Comparison of ENCODE assay signal across 1 cellular context in genomic region chr1:145927073-145927886, GRCh38.
TF ChIP-seq lines count a peak whose summit lies in the region.

Gene RBM8A (minus strand): TSS chr1:145927484. CDS start chr1:145927426, 58 bp downstream.

TF ChIP-seq in HepG2, 621 proteins besides CTCF, POLR2A, EP300 and RAD21 (continued from another document and continues in another):
- TF ChIP-seq ZBTB4 (CRISPR knock-in tag; IDR thresholded peaks at IDR 0.05; ENCODE audit: borderline replicate concordance) (no peak), ERF (CRISPR knock-in tag; IDR thresholded peaks at IDR 0.05) (peak; percentile 56; the same call in 1 of the 2 replicates), ZNF841 (CRISPR knock-in tag; IDR thresholded peaks at IDR 0.05; ENCODE audit: borderline replicate concordance) (no peak), PAX8 (CRISPR knock-in tag; IDR thresholded peaks at IDR 0.05; ENCODE audit: borderline replicate concordance) (no peak), HNRNPL (IDR thresholded peaks at IDR 0.05; ENCODE audit: low read depth, low read length) (no peak), HIVEP1 (CRISPR knock-in tag; IDR thresholded peaks at IDR 0.05) (no peak; the same call in 1 of the 2 replicates), ZSCAN29 (CRISPR knock-in tag; conservative IDR thresholded peaks at IDR 0.05) (no peak), PHF20 (CRISPR knock-in tag; IDR thresholded peaks at IDR 0.05) (peak; percentile 94), FOXA1 (IDR thresholded peaks at IDR 0.05) (no peak), FOXA1 (CRISPR knock-in tag; IDR thresholded peaks at IDR 0.05) (no peak), ZSCAN30 (CRISPR knock-in tag; IDR thresholded peaks at IDR 0.05) (no peak), ZFP36 (IDR thresholded peaks at IDR 0.05; ENCODE audit: borderline replicate concordance, low read depth, low read length, partially characterized antibody) (no peak), ELF4 (CRISPR knock-in tag; IDR thresholded peaks at IDR 0.05; ENCODE audit: borderline replicate concordance) (peak; percentile 86), CENPX (CRISPR knock-in tag; IDR thresholded peaks at IDR 0.05) (no peak), ZBTB10 (CRISPR knock-in tag; IDR thresholded peaks at IDR 0.05; ENCODE audit: borderline replicate concordance) (no peak), KDM6A (CRISPR knock-in tag; IDR thresholded peaks at IDR 0.05; ENCODE audit: low read depth) (no peak), SP140L (CRISPR knock-in tag; IDR thresholded peaks at IDR 0.05; ENCODE audit: borderline replicate concordance) (0 out of 2 replicates have a peak, but pooled peaks have one; percentile 24), ZNF557 (CRISPR knock-in tag; IDR thresholded peaks at IDR 0.05) (no peak), ZNF234 (CRISPR knock-in tag; conservative IDR thresholded peaks at IDR 0.05) (no peak), MAZ (IDR thresholded peaks at IDR 0.05; ENCODE audit: borderline replicate concordance, low read depth, low read length) (no peak), MAZ (CRISPR knock-in tag; IDR thresholded peaks at IDR 0.05; ENCODE audit: low read depth) (no peak), KAT7 (CRISPR knock-in tag; IDR thresholded peaks at IDR 0.05; ENCODE audit: borderline replicate concordance) (no peak), ZNF687 (CRISPR knock-in tag; IDR thresholded peaks at IDR 0.05) (peak; percentile 90), ZNF660 (CRISPR knock-in tag; IDR thresholded peaks at IDR 0.05; ENCODE audit: borderline replicate concordance, low read depth) (no peak), GABPA (IDR thresholded peaks at IDR 0.05; ENCODE audit: low read depth, low read length) (peak; percentile 58), GABPA (CRISPR knock-in tag; IDR thresholded peaks at IDR 0.05; ENCODE audit: low read depth) (peak; percentile 93), KDM5A (IDR thresholded peaks at IDR 0.05; ENCODE audit: borderline replicate concordance, low read length) (peak; percentile 94), ZFP1 (CRISPR knock-in tag; IDR thresholded peaks at IDR 0.05) (no peak), YY1 (IDR thresholded peaks at IDR 0.05; ENCODE audit: insufficient read depth, insufficient replicate concordance, low read depth, low read length) (peak; percentile 94), RBM39 (IDR thresholded peaks at IDR 0.05; ENCODE audit: low read depth, low read length, poor library complexity, severe bottlenecking) (peak; percentile 47), ZNF672 (CRISPR knock-in tag; IDR thresholded peaks at IDR 0.05) (no peak), TAF1 (CRISPR knock-in tag; IDR thresholded peaks at IDR 0.05) (peak; percentile 81), AGO1 (IDR thresholded peaks at IDR 0.05; ENCODE audit: low read depth, low read length, poor library complexity, severe bottlenecking) (no peak), PRDM10 (CRISPR knock-in tag; IDR thresholded peaks at IDR 0.05; ENCODE audit: low read depth) (no peak)
- TF ChIP-seq, protein P1, sequence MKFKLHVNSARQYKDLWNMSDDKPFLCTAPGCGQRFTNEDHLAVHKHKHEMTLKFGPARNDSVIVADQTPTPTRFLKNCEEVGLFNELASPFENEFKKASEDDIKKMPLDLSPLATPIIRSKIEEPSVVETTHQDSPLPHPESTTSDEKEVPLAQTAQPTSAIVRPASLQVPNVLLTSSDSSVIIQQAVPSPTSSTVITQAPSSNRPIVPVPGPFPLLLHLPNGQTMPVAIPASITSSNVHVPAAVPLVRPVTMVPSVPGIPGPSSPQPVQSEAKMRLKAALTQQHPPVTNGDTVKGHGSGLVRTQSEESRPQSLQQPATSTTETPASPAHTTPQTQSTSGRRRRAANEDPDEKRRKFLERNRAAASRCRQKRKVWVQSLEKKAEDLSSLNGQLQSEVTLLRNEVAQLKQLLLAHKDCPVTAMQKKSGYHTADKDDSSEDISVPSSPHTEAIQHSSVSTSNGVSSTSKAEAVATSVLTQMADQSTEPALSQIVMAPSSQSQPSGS (CRISPR knock-in tag; IDR thresholded peaks at IDR 0.05): no peak
- TF ChIP-seq, protein P2, sequence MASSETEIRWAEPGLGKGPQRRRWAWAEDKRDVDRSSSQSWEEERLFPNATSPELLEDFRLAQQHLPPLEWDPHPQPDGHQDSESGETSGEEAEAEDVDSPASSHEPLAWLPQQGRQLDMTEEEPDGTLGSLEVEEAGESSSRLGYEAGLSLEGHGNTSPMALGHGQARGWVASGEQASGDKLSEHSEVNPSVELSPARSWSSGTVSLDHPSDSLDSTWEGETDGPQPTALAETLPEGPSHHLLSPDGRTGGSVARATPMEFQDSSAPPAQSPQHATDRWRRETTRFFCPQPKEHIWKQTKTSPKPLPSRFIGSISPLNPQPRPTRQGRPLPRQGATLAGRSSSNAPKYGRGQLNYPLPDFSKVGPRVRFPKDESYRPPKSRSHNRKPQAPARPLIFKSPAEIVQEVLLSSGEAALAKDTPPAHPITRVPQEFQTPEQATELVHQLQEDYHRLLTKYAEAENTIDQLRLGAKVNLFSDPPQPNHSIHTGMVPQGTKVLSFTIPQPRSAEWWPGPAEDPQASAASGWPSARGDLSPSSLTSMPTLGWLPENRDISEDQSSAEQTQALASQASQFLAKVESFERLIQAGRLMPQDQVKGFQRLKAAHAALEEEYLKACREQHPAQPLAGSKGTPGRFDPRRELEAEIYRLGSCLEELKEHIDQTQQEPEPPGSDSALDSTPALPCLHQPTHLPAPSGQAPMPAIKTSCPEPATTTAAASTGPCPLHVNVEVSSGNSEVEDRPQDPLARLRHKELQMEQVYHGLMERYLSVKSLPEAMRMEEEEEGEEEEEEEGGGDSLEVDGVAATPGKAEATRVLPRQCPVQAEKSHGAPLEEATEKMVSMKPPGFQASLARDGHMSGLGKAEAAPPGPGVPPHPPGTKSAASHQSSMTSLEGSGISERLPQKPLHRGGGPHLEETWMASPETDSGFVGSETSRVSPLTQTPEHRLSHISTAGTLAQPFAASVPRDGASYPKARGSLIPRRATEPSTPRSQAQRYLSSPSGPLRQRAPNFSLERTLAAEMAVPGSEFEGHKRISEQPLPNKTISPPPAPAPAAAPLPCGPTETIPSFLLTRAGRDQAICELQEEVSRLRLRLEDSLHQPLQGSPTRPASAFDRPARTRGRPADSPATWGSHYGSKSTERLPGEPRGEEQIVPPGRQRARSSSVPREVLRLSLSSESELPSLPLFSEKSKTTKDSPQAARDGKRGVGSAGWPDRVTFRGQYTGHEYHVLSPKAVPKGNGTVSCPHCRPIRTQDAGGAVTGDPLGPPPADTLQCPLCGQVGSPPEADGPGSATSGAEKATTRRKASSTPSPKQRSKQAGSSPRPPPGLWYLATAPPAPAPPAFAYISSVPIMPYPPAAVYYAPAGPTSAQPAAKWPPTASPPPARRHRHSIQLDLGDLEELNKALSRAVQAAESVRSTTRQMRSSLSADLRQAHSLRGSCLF (CRISPR knock-in tag; IDR thresholded peaks at IDR 0.05; ENCODE audit: borderline replicate concordance): no peak
